ENCODE assay signal across 21 cellular contexts in genomic region chr2:171852489-171852888, GRCh38.
"Had no signal": no experiment of that assay in that cellular context is flagged by ENCODE, and none has a peak within 500 bp of the region (broad histone marks: within the 10 kb centered on the region; RNA-seq: fewer than 3 reads in every experiment).

No MANE protein-coding gene starts in this region.

- H3K27me3 ChIP-seq: colonic mucosa, esophagus muscularis mucosa, left lung, ovary, right atrium auricular region, thyroid gland, upper lobe of right lung had no signal

- H3K4me3 Mint-ChIP-seq: activated naive CD4-positive, alpha-beta T cell treated with anti-CD3 and anti-CD28 coated beads, Interleukin-2, amount 50 U/mL, for 24 hours; brain; central memory CD8-positive, alpha-beta T cell; natural killer cell treated with Interleukin-12 subunit alpha and Interleukin-12 subunit beta and Interleukin-15 and Interleukin-18, amount 100 ng/mL, for 72 hours; stimulated activated naive CD8-positive, alpha-beta T cell treated with anti-CD3 and anti-CD28 coated beads, Interleukin-15, Interleukin-2, amounts not matched to agents 100 ng/mL and 50 ng/mL, for 24 hours; WTC11 had no signal

- H3K27ac Mint-ChIP-seq: activated naive CD4-positive, alpha-beta T cell treated with anti-CD3 and anti-CD28 coated beads, Interleukin-2, amount 50 U/mL, for 24 hours; natural killer cell treated with Interleukin-12 subunit alpha and Interleukin-12 subunit beta and Interleukin-15 and Interleukin-18, amount 100 ng/mL, for 72 hours; stimulated activated naive CD8-positive, alpha-beta T cell treated with anti-CD3 and anti-CD28 coated beads, Interleukin-15, Interleukin-2, amounts not matched to agents 100 ng/mL and 50 ng/mL, for 24 hours; WTC11 had no signal

- DNase-seq: activated gamma-delta T cell treated with Interleukin-2 at 50 U/mL for 16 hours; activated T-cell treated with anti-CD3 and anti-CD28 coated beads, Interleukin-2, amount 50 U/mL, for 1 hour; aorta; colonic mucosa; foreskin melanocyte; left lung; ovary; stimulated activated CD4-positive, alpha-beta T cell treated with anti-CD3 and anti-CD28 coated beads, Interleukin-1b, Interleukin-23, amount 100 ng/mL, for 48 hours; substantia nigra; T-helper 9 cell; thyroid gland; upper lobe of right lung had no signal

- ATAC-seq: left lung; natural killer cell treated with Interleukin-12 subunit alpha and Interleukin-12 subunit beta and Interleukin-15 and Interleukin-18, amount 100 ng/mL, for 72 hours; upper lobe of right lung; WTC11 had no signal

- H3K4me3 ChIP-seq: colonic mucosa, esophagus muscularis mucosa, left lung, ovary, prostate gland, right atrium auricular region, thyroid gland, upper lobe of right lung had no signal

- H3K27me3 Mint-ChIP-seq: activated naive CD4-positive, alpha-beta T cell treated with anti-CD3 and anti-CD28 coated beads, Interleukin-2, amount 50 U/mL, for 24 hours; brain; central memory CD8-positive, alpha-beta T cell; natural killer cell treated with Interleukin-12 subunit alpha and Interleukin-12 subunit beta and Interleukin-15 and Interleukin-18, amount 100 ng/mL, for 72 hours; stimulated activated naive CD8-positive, alpha-beta T cell treated with anti-CD3 and anti-CD28 coated beads, Interleukin-15, Interleukin-2, amounts not matched to agents 100 ng/mL and 50 ng/mL, for 24 hours had no signal

- H3K9me3 ChIP-seq: colonic mucosa, esophagus muscularis mucosa, left lung, ovary, prostate gland, right atrium auricular region, thyroid gland, upper lobe of right lung had no signal

- H3K36me3 ChIP-seq: colonic mucosa, ovary, prostate gland, right atrium auricular region, thyroid gland had no signal

- H3K9me3 Mint-ChIP-seq: activated naive CD4-positive, alpha-beta T cell treated with anti-CD3 and anti-CD28 coated beads, Interleukin-2, amount 50 U/mL, for 24 hours; brain; central memory CD8-positive, alpha-beta T cell; natural killer cell treated with Interleukin-12 subunit alpha and Interleukin-12 subunit beta and Interleukin-15 and Interleukin-18, amount 100 ng/mL, for 72 hours; stimulated activated naive CD8-positive, alpha-beta T cell treated with anti-CD3 and anti-CD28 coated beads, Interleukin-15, Interleukin-2, amounts not matched to agents 100 ng/mL and 50 ng/mL, for 24 hours had no signal

- H3K27ac ChIP-seq: colonic mucosa, esophagus muscularis mucosa, left lung, prostate gland, right atrium auricular region, thyroid gland, upper lobe of right lung had no signal

- H3K4me1 Mint-ChIP-seq: activated naive CD4-positive, alpha-beta T cell treated with anti-CD3 and anti-CD28 coated beads, Interleukin-2, amount 50 U/mL, for 24 hours; WTC11 had no signal

- H3K4me1 ChIP-seq: colonic mucosa, left lung, prostate gland, upper lobe of right lung had no signal
